21 cellular contexts compared by ENCODE assay signal in genomic region chr10:71290331-71290730, GRCh38.
"Had no signal": no experiment of that assay in that cellular context is flagged by ENCODE, and none has a peak within 500 bp of the region (broad histone marks: within the 10 kb centered on the region; RNA-seq: fewer than 3 reads in every experiment).

No MANE protein-coding gene starts in this region.

- H3K27ac ChIP-seq: adrenal gland, ascending aorta, esophagus muscularis mucosa, foreskin keratinocyte, left lung, neural progenitor cell, right atrium auricular region, tibial nerve had no signal

- H3K36me3 ChIP-seq: neural progenitor cell had no signal

- DNase-seq: activated CD4-positive, alpha-beta T cell treated with anti-CD3 and anti-CD28 coated beads for 4 hours; activated CD4-positive, alpha-beta T cell treated with anti-CD3 and anti-CD28 coated beads, Interleukin-2, amount 50 U/mL, for 4 hours; activated CD4-positive, CD25-positive, alpha-beta regulatory T cell; activated effector memory CD4-positive, alpha-beta T cell treated with Interleukin-2 at 50 U/mL for 16 hours; activated naive CD4-positive, alpha-beta T cell treated with Interleukin-2 at 50 U/mL for 16 hours; activated naive CD8-positive, alpha-beta T cell treated with anti-CD3 and anti-CD28 coated beads for 36 hours; adrenal gland; caudate nucleus; endodermal cell; foreskin keratinocyte; natural killer cell; occipital lobe; stimulated activated CD4-positive, alpha-beta T cell treated with anti-CD3 and anti-CD28 coated beads, Interleukin-2, amount 100 ng/mL, for 48 hours; stimulated activated naive CD4-positive, alpha-beta T cell treated with Interleukin-2 at 50 U/mL for 16 hours had no signal

- H3K4me1 ChIP-seq: adrenal gland, ascending aorta, foreskin keratinocyte, neural progenitor cell, right atrium auricular region had no signal

- H3K9ac ChIP-seq: neural progenitor cell had no signal

- H3K4me3 ChIP-seq: adrenal gland, ascending aorta, esophagus muscularis mucosa, heart right ventricle, left lung, neural progenitor cell, right atrium auricular region, tibial nerve had no signal

- ATAC-seq: foreskin keratinocyte, left lung, natural killer cell had no signal

- H3K27me3 ChIP-seq: adrenal gland, ascending aorta, esophagus muscularis mucosa, heart right ventricle, left lung, neural progenitor cell, right atrium auricular region, tibial nerve had no signal

- H2AFZ ChIP-seq: neural progenitor cell had no signal

- H3K4me2 ChIP-seq: neural progenitor cell had no signal

- H3K9me3 ChIP-seq: adrenal gland, ascending aorta, esophagus muscularis mucosa, heart right ventricle, left lung, right atrium auricular region, tibial nerve had no signal
